In genomic region chr2:219279151-219279915, GRCh38 we compare ENCODE assay signal across 8 cellular contexts. TPM values are rescaled to one million over a fixed set of nuclear protein-coding genes. Genes with fewer than 3 reads are reported as not detected.
DNase-seq lines count a peak whose midpoint lies in the region; ATAC-seq and TF ChIP-seq lines count a peak whose summit lies in the region.

DNAJB2 (plus strand) TSS chr2:219279366; CDS start chr2:219279834, 468 bp downstream.

- TF ChIP-seq CTCF in choroid plexus epithelial cell (conservative IDR thresholded peaks at IDR 0.05; ENCODE audit: low read depth, low read length), result peak; percentile 41
- peak; percentile 19 for TF ChIP-seq CTCF in kidney epithelial cell (IDR thresholded peaks at IDR 0.05; ENCODE audit: insufficient read depth, low read length, poor library complexity, severe bottlenecking)

- peaks cover 37% of the 10 kb centered on the region for H3K4me1 Mint-ChIP-seq in activated CD4-positive, alpha-beta T cell treated with anti-CD3 and anti-CD28 coated beads for 36 hours

- H3K4me3 ChIP-seq in choroid plexus epithelial cell (ENCODE audit: low read depth, low read length), result peak within 1 kb of the TSS; percentile 61
- peak within 1 kb of the TSS; percentile 63 for H3K4me3 ChIP-seq in kidney epithelial cell (ENCODE audit: low read depth, low read length)

- H3K36me3 Mint-ChIP-seq in activated CD4-positive, alpha-beta T cell treated with anti-CD3 and anti-CD28 coated beads for 36 hours (ENCODE audit: low read depth), result peaks cover 10% of the 10 kb centered on the region

- H3K27me3 ChIP-seq in kidney epithelial cell (ENCODE audit: control insufficient read depth, insufficient read depth, low read length), result no peaks in the 10 kb centered on the region

- intact Hi-C loops in activated CD4-positive, alpha-beta T cell treated with anti-CD3 and anti-CD28 coated beads for 36 hours (cut with DNase I, micrococcal nuclease), result loop anchor here (1.0 to 5.0 kb wide), 19 partner anchors 15 to 992 kb away; partner anchors contain the start of genes ABCB6 (in 2 of the 2), ANKZF1 (in 2 of the 2), ATG9A (in 2 of the 2) and TUBA4A (in 2 of the 2)

- POLR2A ChIA-PET in activated CD4-positive, alpha-beta T cell treated with anti-CD3 and anti-CD28 coated beads for 36 hours (lab: Charles Lee), result interaction anchor here (0.6 to 2.6 kb wide), 11 partner anchors 16 to 620 kb away, joined by 3 to 33 read pairs (median 4); partner anchors contain the start of genes ANKZF1, ATG9A, BCS1L and TUBA4A

- H3K27me3 Mint-ChIP-seq in activated CD4-positive, alpha-beta T cell treated with anti-CD3 and anti-CD28 coated beads for 36 hours, result no peaks in the 10 kb centered on the region

- DNase-seq in Ammon's horn (ENCODE audit: low spot score), result peak; percentile 98
- peak; percentile 99 for DNase-seq in GM19238 (ENCODE audit: insufficient read length, low spot score)
- DNase-seq in NCI-H524 (lab: John Stamatoyannopoulos, UW), result peak; percentile 92 to 97
- peak; percentile 100 for DNase-seq in activated CD4-positive, alpha-beta T cell treated with anti-CD3 and anti-CD28 coated beads for 36 hours
- DNase-seq in choroid plexus epithelial cell (ENCODE audit: low read depth), result peak; percentile 100
- DNase-seq in kidney epithelial cell (ENCODE audit: low read depth), result peak; percentile 97
- peak; percentile 99 to 100 for DNase-seq in stimulated activated CD4-positive, alpha-beta T cell treated with anti-CD3 and anti-CD28 coated beads, Interleukin-15, amount 100 ng/mL, for 48 hours (ENCODE audit: low read depth in 2 of 2)

- peak; percentile 89 for ATAC-seq in HG03442 (IDR thresholded peaks at IDR 0.05; ENCODE audit: unreplicated experiment)
- ATAC-seq in activated CD4-positive, alpha-beta T cell treated with anti-CD3 and anti-CD28 coated beads for 36 hours, result peak; percentile 86

- H3K36me3 ChIP-seq in kidney epithelial cell (ENCODE audit: control insufficient read depth, insufficient read depth, low read length), result no peaks in the 10 kb centered on the region

- no peaks in the 10 kb centered on the region for H3K9me3 Mint-ChIP-seq in activated CD4-positive, alpha-beta T cell treated with anti-CD3 and anti-CD28 coated beads for 36 hours (ENCODE audit: low read depth)

- H3K27ac Mint-ChIP-seq in activated CD4-positive, alpha-beta T cell treated with anti-CD3 and anti-CD28 coated beads for 36 hours, result peak within 1 kb of the TSS; percentile 95

- CTCF ChIA-PET in activated CD4-positive, alpha-beta T cell treated with anti-CD3 and anti-CD28 coated beads for 36 hours (lab: Charles Lee), result interaction anchor here (0.8 to 15.5 kb wide), 15 partner anchors 8 to 124 kb away, joined by 3 to 257 read pairs (median 5); partner anchors contain the start of genes ANKZF1, CNPPD1, GLB1L and STK16

- H3K4me3 Mint-ChIP-seq in activated CD4-positive, alpha-beta T cell treated with anti-CD3 and anti-CD28 coated beads for 36 hours, result peak within 1 kb of the TSS; percentile 96

RNA-seq across cellular contexts. Expression of gene DNAJB2, which starts in this region (rescaled TPM):
- total RNA-seq in activated CD4-positive, alpha-beta T cell treated with anti-CD3 and anti-CD28 coated beads for 36 hours, result 10 to 100 TPM; 51.8 to 62.8 TPM
- total RNA-seq in kidney epithelial cell, result 60.9 and 62.6 TPM in 2 replicates

Comparison
In these comparisons a context has a peak if more than half of its experiments do, and no peak if none do; other contexts are left out.
1. Peak in every context shown above with its lines: DNase-seq, ATAC-seq and H3K4me3 ChIP-seq.